Comparison of ENCODE assay signal across 1 cellular context in the genomic region with DNA sequence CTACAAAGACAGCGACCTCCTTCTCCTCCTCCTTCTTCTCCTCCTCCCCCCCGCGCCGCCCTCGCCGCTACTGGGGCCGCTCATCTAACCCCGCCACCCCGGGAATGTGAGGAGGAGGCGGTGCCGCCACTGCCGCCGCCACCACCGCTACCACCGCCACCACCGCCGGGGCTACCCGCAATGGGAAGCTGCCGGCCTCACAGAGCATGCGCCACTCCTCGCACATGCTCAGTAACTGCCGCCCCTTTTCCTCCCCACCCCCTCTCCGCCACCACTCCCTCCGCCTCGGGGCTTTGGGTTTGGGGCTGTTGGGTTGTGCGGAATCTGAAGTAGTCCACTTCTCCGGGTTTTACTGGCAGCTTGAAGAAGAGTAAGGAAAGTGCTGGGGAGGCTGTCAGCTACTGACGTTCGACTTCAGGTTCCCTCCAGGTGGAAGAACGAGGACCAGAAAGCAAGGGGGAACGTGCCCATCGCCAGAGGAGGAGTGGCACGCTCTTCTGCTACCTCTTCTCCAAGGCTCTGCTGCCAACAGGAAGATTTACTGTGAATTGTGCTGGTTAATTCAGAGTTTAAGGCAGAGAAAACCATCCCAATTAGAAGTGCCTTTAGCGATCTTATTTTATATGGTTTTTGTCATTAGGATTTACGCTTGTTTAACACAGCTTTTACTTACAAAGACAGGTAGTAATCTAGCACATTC.
TF ChIP-seq lines count a peak whose summit lies in the region.

A gene with protein sequence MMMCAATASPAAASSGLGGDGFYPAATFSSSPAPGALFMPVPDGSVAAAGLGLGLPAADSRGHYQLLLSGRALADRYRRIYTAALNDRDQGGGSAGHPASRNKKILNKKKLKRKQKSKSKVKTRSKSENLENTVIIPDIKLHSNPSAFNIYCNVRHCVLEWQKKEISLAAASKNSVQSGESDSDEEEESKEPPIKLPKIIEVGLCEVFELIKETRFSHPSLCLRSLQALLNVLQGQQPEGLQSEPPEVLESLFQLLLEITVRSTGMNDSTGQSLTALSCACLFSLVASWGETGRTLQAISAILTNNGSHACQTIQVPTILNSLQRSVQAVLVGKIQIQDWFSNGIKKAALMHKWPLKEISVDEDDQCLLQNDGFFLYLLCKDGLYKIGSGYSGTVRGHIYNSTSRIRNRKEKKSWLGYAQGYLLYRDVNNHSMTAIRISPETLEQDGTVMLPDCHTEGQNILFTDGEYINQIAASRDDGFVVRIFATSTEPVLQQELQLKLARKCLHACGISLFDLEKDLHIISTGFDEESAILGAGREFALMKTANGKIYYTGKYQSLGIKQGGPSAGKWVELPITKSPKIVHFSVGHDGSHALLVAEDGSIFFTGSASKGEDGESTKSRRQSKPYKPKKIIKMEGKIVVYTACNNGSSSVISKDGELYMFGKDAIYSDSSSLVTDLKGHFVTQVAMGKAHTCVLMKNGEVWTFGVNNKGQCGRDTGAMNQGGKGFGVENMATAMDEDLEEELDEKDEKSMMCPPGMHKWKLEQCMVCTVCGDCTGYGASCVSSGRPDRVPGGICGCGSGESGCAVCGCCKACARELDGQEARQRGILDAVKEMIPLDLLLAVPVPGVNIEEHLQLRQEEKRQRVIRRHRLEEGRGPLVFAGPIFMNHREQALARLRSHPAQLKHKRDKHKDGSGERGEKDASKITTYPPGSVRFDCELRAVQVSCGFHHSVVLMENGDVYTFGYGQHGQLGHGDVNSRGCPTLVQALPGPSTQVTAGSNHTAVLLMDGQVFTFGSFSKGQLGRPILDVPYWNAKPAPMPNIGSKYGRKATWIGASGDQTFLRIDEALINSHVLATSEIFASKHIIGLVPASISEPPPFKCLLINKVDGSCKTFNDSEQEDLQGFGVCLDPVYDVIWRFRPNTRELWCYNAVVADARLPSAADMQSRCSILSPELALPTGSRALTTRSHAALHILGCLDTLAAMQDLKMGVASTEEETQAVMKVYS (N-terminal part only) (minus strand): TSS at position 190 of the 700 bp plus-strand sequence. CDS start 319 bp downstream, outside the sequence.

TF ChIP-seq in HepG2, 621 proteins besides CTCF, POLR2A, EP300 and RAD21 (continued from another document and continues in another):
- TF ChIP-seq, protein P1, sequence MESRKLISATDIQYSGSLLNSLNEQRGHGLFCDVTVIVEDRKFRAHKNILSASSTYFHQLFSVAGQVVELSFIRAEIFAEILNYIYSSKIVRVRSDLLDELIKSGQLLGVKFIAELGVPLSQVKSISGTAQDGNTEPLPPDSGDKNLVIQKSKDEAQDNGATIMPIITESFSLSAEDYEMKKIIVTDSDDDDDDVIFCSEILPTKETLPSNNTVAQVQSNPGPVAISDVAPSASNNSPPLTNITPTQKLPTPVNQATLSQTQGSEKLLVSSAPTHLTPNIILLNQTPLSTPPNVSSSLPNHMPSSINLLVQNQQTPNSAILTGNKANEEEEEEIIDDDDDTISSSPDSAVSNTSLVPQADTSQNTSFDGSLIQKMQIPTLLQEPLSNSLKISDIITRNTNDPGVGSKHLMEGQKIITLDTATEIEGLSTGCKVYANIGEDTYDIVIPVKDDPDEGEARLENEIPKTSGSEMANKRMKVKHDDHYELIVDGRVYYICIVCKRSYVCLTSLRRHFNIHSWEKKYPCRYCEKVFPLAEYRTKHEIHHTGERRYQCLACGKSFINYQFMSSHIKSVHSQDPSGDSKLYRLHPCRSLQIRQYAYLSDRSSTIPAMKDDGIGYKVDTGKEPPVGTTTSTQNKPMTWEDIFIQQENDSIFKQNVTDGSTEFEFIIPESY (CRISPR knock-in tag; IDR thresholded peaks at IDR 0.05): peak; percentile 41; the same call in 1 of the 2 replicates
- TF ChIP-seq ZNF670 (CRISPR knock-in tag; IDR thresholded peaks at IDR 0.05; ENCODE audit: borderline replicate concordance): no peak
- peak; percentile 25; the same call in 1 of the 2 replicates for TF ChIP-seq TBX3 (IDR thresholded peaks at IDR 0.05; ENCODE audit: borderline replicate concordance)
- peak; percentile 72 for TF ChIP-seq AHR (CRISPR knock-in tag; IDR thresholded peaks at IDR 0.05)
- peak; percentile 81 for TF ChIP-seq CBFB (CRISPR knock-in tag; IDR thresholded peaks at IDR 0.05)
- TF ChIP-seq ZNF570 (CRISPR knock-in tag; IDR thresholded peaks at IDR 0.05; ENCODE audit: borderline replicate concordance): no peak
- TF ChIP-seq FOXO1 (CRISPR knock-in tag; IDR thresholded peaks at IDR 0.05): peak; percentile 47; the same call in 1 of the 2 replicates
- peak; percentile 49; the same call in 1 of the 2 replicates for TF ChIP-seq ZNF430 (CRISPR knock-in tag; IDR thresholded peaks at IDR 0.05)
- TF ChIP-seq RELA (CRISPR knock-in tag; IDR thresholded peaks at IDR 0.05): no peak
- peak; percentile 91 for TF ChIP-seq MEIS2 (CRISPR knock-in tag; IDR thresholded peaks at IDR 0.05)
- peak; percentile 29 for TF ChIP-seq HDAC1 (CRISPR knock-in tag; IDR thresholded peaks at IDR 0.05)
- TF ChIP-seq, protein P2, sequence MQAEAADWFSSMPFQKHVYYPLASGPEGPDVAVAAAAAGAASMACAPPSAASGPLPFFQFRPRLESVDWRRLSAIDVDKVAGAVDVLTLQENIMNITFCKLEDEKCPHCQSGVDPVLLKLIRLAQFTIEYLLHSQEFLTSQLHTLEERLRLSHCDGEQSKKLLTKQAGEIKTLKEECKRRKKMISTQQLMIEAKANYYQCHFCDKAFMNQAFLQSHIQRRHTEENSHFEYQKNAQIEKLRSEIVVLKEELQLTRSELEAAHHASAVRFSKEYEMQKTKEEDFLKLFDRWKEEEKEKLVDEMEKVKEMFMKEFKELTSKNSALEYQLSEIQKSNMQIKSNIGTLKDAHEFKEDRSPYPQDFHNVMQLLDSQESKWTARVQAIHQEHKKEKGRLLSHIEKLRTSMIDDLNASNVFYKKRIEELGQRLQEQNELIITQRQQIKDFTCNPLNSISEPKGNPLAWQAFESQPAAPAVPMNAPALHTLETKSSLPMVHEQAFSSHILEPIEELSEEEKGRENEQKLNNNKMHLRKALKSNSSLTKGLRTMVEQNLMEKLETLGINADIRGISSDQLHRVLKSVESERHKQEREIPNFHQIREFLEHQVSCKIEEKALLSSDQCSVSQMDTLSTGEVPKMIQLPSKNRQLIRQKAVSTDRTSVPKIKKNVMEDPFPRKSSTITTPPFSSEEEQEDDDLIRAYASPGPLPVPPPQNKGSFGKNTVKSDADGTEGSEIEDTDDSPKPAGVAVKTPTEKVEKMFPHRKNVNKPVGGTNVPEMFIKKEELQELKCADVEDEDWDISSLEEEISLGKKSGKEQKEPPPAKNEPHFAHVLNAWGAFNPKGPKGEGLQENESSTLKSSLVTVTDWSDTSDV (CRISPR knock-in tag; IDR thresholded peaks at IDR 0.05): no peak
- TF ChIP-seq SPEN (CRISPR knock-in tag; IDR thresholded peaks at IDR 0.05; ENCODE audit: low read depth): 0 out of 2 replicates have a peak, but pooled peaks have one; percentile 43
- TF ChIP-seq, protein P3, sequence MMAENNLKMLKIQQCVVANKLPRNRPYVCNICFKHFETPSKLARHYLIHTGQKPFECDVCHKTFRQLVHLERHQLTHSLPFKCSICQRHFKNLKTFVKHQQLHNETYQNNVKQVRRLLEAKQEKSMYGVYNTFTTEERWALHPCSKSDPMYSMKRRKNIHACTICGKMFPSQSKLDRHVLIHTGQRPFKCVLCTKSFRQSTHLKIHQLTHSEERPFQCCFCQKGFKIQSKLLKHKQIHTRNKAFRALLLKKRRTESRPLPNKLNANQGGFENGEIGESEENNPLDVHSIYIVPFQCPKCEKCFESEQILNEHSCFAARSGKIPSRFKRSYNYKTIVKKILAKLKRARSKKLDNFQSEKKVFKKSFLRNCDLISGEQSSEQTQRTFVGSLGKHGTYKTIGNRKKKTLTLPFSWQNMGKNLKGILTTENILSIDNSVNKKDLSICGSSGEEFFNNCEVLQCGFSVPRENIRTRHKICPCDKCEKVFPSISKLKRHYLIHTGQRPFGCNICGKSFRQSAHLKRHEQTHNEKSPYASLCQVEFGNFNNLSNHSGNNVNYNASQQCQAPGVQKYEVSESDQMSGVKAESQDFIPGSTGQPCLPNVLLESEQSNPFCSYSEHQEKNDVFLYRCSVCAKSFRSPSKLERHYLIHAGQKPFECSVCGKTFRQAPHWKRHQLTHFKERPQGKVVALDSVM (CRISPR knock-in tag; IDR thresholded peaks at IDR 0.05): peak; percentile 47; the same call in 1 of the 2 replicates
- peak; percentile 76; the same call in 1 of the 2 replicates for TF ChIP-seq HOXA3 (CRISPR knock-in tag; IDR thresholded peaks at IDR 0.05)
- no peak for TF ChIP-seq RARG (CRISPR knock-in tag; IDR thresholded peaks at IDR 0.05; ENCODE audit: low read depth)
- TF ChIP-seq ZNF709 (CRISPR knock-in tag; IDR thresholded peaks at IDR 0.05): peak; percentile 49; the same call in 1 of the 2 replicates
- TF ChIP-seq ELF3 (CRISPR knock-in tag; IDR thresholded peaks at IDR 0.05): peak; percentile 73
- peak; percentile 75; the same call in 1 of the 2 replicates for TF ChIP-seq MIXL1 (CRISPR knock-in tag; IDR thresholded peaks at IDR 0.05)
- TF ChIP-seq, protein P4, sequence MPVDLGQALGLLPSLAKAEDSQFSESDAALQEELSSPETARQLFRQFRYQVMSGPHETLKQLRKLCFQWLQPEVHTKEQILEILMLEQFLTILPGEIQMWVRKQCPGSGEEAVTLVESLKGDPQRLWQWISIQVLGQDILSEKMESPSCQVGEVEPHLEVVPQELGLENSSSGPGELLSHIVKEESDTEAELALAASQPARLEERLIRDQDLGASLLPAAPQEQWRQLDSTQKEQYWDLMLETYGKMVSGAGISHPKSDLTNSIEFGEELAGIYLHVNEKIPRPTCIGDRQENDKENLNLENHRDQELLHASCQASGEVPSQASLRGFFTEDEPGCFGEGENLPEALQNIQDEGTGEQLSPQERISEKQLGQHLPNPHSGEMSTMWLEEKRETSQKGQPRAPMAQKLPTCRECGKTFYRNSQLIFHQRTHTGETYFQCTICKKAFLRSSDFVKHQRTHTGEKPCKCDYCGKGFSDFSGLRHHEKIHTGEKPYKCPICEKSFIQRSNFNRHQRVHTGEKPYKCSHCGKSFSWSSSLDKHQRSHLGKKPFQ (CRISPR knock-in tag; IDR thresholded peaks at IDR 0.05; ENCODE audit: insufficient replicate concordance): no peak
- TF ChIP-seq HNF4G (IDR thresholded peaks at IDR 0.05; ENCODE audit: borderline replicate concordance, low read depth, low read length): peak; percentile 44; the same call in 1 of the 2 replicates
- 0 out of 2 replicates have a peak, but pooled peaks have one; percentile 57 for TF ChIP-seq HNF4G (CRISPR knock-in tag; IDR thresholded peaks at IDR 0.05; ENCODE audit: borderline replicate concordance, low read depth)
- peak; percentile 92 for TF ChIP-seq KAT8 (CRISPR knock-in tag; IDR thresholded peaks at IDR 0.05)
- TF ChIP-seq ZNF883 (CRISPR knock-in tag; IDR thresholded peaks at IDR 0.05; ENCODE audit: not compliant biosample characterization): peak; percentile 66
- TF ChIP-seq, protein P5, sequence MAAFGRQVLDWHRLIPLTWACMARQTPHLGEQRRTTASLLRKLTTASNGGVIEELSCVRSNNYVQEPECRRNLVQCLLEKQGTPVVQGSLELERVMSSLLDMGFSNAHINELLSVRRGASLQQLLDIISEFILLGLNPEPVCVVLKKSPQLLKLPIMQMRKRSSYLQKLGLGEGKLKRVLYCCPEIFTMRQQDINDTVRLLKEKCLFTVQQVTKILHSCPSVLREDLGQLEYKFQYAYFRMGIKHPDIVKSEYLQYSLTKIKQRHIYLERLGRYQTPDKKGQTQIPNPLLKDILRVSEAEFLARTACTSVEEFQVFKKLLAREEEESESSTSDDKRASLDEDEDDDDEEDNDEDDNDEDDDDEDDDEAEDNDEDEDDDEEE (CRISPR knock-in tag; IDR thresholded peaks at IDR 0.05): no peak
- TF ChIP-seq, protein P6, sequence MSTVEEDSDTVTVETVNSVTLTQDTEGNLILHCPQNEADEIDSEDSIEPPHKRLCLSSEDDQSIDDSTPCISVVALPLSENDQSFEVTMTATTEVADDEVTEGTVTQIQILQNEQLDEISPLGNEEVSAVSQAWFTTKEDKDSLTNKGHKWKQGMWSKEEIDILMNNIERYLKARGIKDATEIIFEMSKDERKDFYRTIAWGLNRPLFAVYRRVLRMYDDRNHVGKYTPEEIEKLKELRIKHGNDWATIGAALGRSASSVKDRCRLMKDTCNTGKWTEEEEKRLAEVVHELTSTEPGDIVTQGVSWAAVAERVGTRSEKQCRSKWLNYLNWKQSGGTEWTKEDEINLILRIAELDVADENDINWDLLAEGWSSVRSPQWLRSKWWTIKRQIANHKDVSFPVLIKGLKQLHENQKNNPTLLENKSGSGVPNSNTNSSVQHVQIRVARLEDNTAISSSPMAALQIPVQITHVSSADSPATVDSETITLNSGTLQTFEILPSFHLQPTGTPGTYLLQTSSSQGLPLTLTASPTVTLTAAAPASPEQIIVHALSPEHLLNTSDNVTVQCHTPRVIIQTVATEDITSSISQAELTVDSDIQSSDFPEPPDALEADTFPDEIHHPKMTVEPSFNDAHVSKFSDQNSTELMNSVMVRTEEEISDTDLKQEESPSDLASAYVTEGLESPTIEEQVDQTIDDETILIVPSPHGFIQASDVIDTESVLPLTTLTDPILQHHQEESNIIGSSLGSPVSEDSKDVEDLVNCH (CRISPR knock-in tag; IDR thresholded peaks at IDR 0.05): no peak
- 0 out of 2 replicates have a peak, but pooled peaks have one; percentile 25 for TF ChIP-seq ZKSCAN8 (CRISPR knock-in tag; IDR thresholded peaks at IDR 0.05; ENCODE audit: borderline replicate concordance)
- 0 out of 2 replicates have a peak, but pooled peaks have one; percentile 63 for TF ChIP-seq ZNF24 (IDR thresholded peaks at IDR 0.05)
- TF ChIP-seq, protein P7, sequence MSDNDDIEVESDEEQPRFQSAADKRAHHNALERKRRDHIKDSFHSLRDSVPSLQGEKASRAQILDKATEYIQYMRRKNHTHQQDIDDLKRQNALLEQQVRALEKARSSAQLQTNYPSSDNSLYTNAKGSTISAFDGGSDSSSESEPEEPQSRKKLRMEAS (IDR thresholded peaks at IDR 0.05): peak; percentile 91
- no peak for TF ChIP-seq NFKB2 (CRISPR knock-in tag; IDR thresholded peaks at IDR 0.05; ENCODE audit: borderline replicate concordance)
- TF ChIP-seq, protein P8, sequence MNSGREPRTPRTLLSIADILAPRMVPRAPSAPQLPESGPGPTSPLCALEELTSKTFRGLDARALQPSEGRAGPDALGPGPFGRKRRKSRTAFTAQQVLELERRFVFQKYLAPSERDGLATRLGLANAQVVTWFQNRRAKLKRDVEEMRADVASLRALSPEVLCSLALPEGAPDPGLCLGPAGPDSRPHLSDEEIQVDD (CRISPR knock-in tag; IDR thresholded peaks at IDR 0.05; ENCODE audit: borderline replicate concordance): no peak
- TF ChIP-seq TRIM24 (CRISPR knock-in tag; IDR thresholded peaks at IDR 0.05): no peak
- TF ChIP-seq SOX13 (IDR thresholded peaks at IDR 0.05): peak; percentile 17; the same call in 1 of the 2 replicates
- TF ChIP-seq SOX13 (CRISPR knock-in tag; conservative IDR thresholded peaks at IDR 0.05 in 1 of 2, IDR thresholded peaks at IDR 0.05 in 1 of 2): peak in 1 of 2 experiments; percentile 54; a peak in 2 of 4 replicates
- peak; percentile 68 for TF ChIP-seq SP4 (CRISPR knock-in tag; IDR thresholded peaks at IDR 0.05)
- TF ChIP-seq, protein P9, sequence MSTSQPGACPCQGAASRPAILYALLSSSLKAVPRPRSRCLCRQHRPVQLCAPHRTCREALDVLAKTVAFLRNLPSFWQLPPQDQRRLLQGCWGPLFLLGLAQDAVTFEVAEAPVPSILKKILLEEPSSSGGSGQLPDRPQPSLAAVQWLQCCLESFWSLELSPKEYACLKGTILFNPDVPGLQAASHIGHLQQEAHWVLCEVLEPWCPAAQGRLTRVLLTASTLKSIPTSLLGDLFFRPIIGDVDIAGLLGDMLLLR (CRISPR knock-in tag; IDR thresholded peaks at IDR 0.05): no peak
- TF ChIP-seq ELF4 (CRISPR knock-in tag; IDR thresholded peaks at IDR 0.05; ENCODE audit: borderline replicate concordance): no peak
- TF ChIP-seq ASH2L (IDR thresholded peaks at IDR 0.05; ENCODE audit: insufficient read length, low read depth, low read length): peak; percentile 87
